In the genomic region with DNA sequence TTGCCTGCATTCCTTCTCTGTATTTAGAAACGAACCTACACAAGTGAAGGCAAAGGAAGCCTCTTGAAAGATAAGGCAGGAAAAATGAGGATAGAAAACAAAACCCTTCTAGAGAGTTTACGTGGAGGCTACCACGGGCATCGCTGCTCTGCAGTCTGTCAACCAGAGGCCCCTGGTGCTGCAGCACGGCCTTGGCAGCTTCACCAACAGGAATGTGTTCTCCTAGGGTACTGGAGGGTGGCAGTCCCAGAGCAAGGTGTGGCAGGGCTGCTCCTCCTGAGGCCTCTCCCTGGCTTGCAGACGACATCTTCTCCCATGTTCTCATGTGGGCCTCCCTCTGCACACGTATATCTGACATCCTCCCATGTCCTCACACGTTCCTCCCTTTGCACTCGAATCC, we compare ENCODE assay signal across 20 cellular contexts. TPM values are rescaled to one million over a fixed set of nuclear protein-coding genes. Genes with fewer than 3 reads are reported as not detected.
"Had no signal": no experiment of that assay in that cellular context is flagged by ENCODE, and none has a peak within 500 bp of the region (broad histone marks: within the 10 kb centered on the region; RNA-seq: fewer than 3 reads in every experiment).

No MANE protein-coding gene starts in this region.

- DNase-seq: activated CD4-positive, CD25-positive, alpha-beta regulatory T cell; activated CD8-positive, alpha-beta memory T cell treated with anti-CD3 and anti-CD28 coated beads, Interleukin-2, amount 50 U/mL, for 4 hours; activated CD8-positive, alpha-beta T cell treated with anti-CD3 and anti-CD28 coated beads, Interleukin-2, amount 10 ng/mL, durations not matched to agents 7 days and 5 days; activated gamma-delta T cell; activated naive CD8-positive, alpha-beta T cell treated with anti-CD3 and anti-CD28 coated beads for 36 hours; activated T-cell treated with anti-CD3 and anti-CD28 coated beads, Interleukin-2, amount 50 U/mL, for 72 hours; anterior cingulate cortex; effector memory CD4-positive, alpha-beta T cell; head of caudate nucleus; naive thymus-derived CD4-positive, alpha-beta T cell; pancreas; stimulated activated CD4-positive, alpha-beta T cell treated with anti-CD3 and anti-CD28 coated beads, Interleukin-12 subunit alpha, Interleukin-12 subunit beta, amount 100 ng/mL, for 4 hours had no signal

- H3K27me3 ChIP-seq: pancreas had no signal

- H3K27ac ChIP-seq: breast epithelium, pancreas had no signal

- H3K9me3 ChIP-seq: breast epithelium, pancreas had no signal

- H3K4me3 ChIP-seq: breast epithelium, pancreas had no signal

- FAIRE-seq: frontal cortex, pancreas, TTC549, urothelium cell line had no signal

- ATAC-seq: activated CD8-positive, alpha-beta T cell treated with anti-CD3 and anti-CD28 coated beads, Interleukin-2, amount 10 ng/mL, durations not matched to agents 7 days and 5 days; activated T-cell treated with anti-CD3 and anti-CD28 coated beads, Interleukin-2, amount 50 U/mL, for 72 hours; naive thymus-derived CD4-positive, alpha-beta T cell; pancreas had no signal

- H3K36me3 ChIP-seq: breast epithelium, pancreas had no signal

- H3K4me1 ChIP-seq: breast epithelium, pancreas had no signal

RNA-seq across cellular contexts. Expression of gene SAMD11, which starts 57.6 kb away (rescaled TPM):
- total RNA-seq: activated CD4-positive, alpha-beta T cell treated with anti-CD3 and anti-CD28 coated beads, Interleukin-2, amount 10 ng/mL, durations not matched to agents 24 days and 14 days; activated CD8-positive, alpha-beta T cell treated with anti-CD3 and anti-CD28 coated beads, Interleukin-2, amount 10 ng/mL, durations not matched to agents 7 days and 5 days; activated naive CD8-positive, alpha-beta T cell treated with anti-CD3 and anti-CD28 coated beads for 36 hours; lung microvascular endothelial cell; mononuclear cell; naive thymus-derived CD4-positive, alpha-beta T cell; T-helper 2 cell treated with Interferon-gamma antibody and Interleukin-4, amounts not matched to agents 100 ng/mL and 5 ng/mL, for 36 hours had no signal
